ENCODE assay signal across 16 cellular contexts in the genomic region with DNA sequence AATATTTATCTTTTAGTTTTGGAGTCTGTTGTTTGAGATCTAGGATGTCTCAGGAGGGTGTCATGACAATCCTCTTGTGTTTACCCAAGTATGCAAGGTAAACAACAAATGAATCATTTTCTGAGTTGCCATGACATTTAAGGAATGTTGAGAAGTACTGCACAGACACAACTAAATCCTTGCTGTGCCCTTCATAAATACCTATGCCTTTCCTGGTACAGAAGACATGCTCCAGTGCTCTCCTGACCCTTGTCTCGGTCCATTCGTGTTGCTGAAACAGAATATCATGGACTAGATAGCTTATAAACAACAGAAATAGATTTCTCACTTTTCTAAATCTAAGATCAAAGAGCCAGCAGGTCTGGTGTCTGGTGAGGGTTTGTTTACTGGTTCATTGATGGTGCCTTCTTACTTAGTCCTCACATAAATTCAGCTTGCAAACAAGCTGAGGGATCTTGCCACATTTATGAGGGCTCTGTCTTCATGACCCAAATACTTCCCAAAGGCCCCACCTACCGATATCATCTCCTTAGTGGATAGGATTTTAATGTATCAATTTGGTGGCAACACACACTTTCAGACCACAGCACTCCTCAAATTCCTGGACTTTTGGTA.
DNase-seq lines count a peak whose midpoint lies in the region; ATAC-seq and TF ChIP-seq lines count a peak whose summit lies in the region.
"Had no signal": no experiment of that assay in that cellular context is flagged by ENCODE, and none has a peak within 500 bp of the region (broad histone marks: within the 10 kb centered on the region; RNA-seq: fewer than 3 reads in every experiment).

No MANE protein-coding gene starts in this region.

- H3K9me3 ChIP-seq in ovary: no peaks in the 10 kb centered on the region
- H3K9me3 ChIP-seq: gastrocnemius medialis, thyroid gland had no signal

- H3K4me3 ChIP-seq in kidney epithelial cell (ENCODE audit: low read depth, low read length): no peak overlapping the region
- no peak overlapping the region for H3K4me3 ChIP-seq in ovary
- no peak overlapping the region for H3K4me3 ChIP-seq in brain microvascular endothelial cell (ENCODE audit: low read depth, low read length)
- H3K4me3 ChIP-seq: gastrocnemius medialis, thyroid gland had no signal

- no peak for ATAC-seq in GM19023 (IDR thresholded peaks at IDR 0.05; ENCODE audit: unreplicated experiment)
- ATAC-seq: CD8-positive, alpha-beta T cell; gastrocnemius medialis; stimulated activated effector memory CD8-positive, alpha-beta T cell treated with anti-CD3 and anti-CD28 coated beads, Interleukin-12 subunit alpha, Interleukin-12 subunit beta, amount 100 ng/mL, for 72 hours had no signal

- TF ChIP-seq CTCF in kidney epithelial cell (IDR thresholded peaks at IDR 0.05; ENCODE audit: insufficient read depth, low read length, poor library complexity, severe bottlenecking): no peak
- TF ChIP-seq CTCF in ovary (IDR thresholded peaks at IDR 0.05): no peak
- TF ChIP-seq CTCF in brain microvascular endothelial cell (IDR thresholded peaks at IDR 0.05; ENCODE audit: low read depth, low read length, missing control alignments): no peak

- H3K27me3 ChIP-seq in kidney epithelial cell (ENCODE audit: control insufficient read depth, insufficient read depth, low read length) (no peaks in the 10 kb centered on the region), ovary (no peaks in the 10 kb centered on the region), brain microvascular endothelial cell (replicated peaks) (no peaks in the 10 kb centered on the region)
- H3K27me3 ChIP-seq: gastrocnemius medialis, thyroid gland had no signal

- DNase-seq in ACHN (peak; percentile 34), HT-29 (ENCODE audit: low spot score) (peak; percentile 18), amniotic epithelial cell (ENCODE audit: low read depth) (peak; percentile 46), kidney epithelial cell (ENCODE audit: low read depth) (peak; percentile 57), ovary (no peak), GDM1 (lab: John Stamatoyannopoulos, UW) (no peak), brain microvascular endothelial cell (no peak)
- DNase-seq: activated T-cell treated with anti-CD3 and anti-CD28 coated beads, Interleukin-2, amount 50 U/mL, for 1 hour; CD8-positive, alpha-beta T cell; gastrocnemius medialis; NCI-H146; NCI-H446 treated with DMSO at 0.1 percent for 48 hours; nucleus accumbens; thyroid gland had no signal

- TF ChIP-seq EP300 in ovary (IDR thresholded peaks at IDR 0.05): no peak

- H3K4me1 ChIP-seq in ovary (ENCODE audit: insufficient read depth): no peaks in the 10 kb centered on the region
- H3K4me1 ChIP-seq: gastrocnemius medialis had no signal

- intact Hi-C loops in ovary (cut with DNase I): no loop called here

- no peak overlapping the region for H3K27ac ChIP-seq in ovary
- H3K27ac ChIP-seq in brain microvascular endothelial cell: no peak overlapping the region
- H3K27ac ChIP-seq: gastrocnemius medialis, thyroid gland had no signal

- in situ Hi-C loops in ACHN (cut with HindIII; ENCODE audit: low pct_ligation_motif_present, low pct_unique_long_range_greater_than_20kb, low sequenced_read_pairs): no loop called here
- in situ Hi-C loops in brain microvascular endothelial cell (cut with HindIII; ENCODE audit: low pct_ligation_motif_present, low sequenced_read_pairs): no loop called here

- H3K36me3 ChIP-seq in kidney epithelial cell (ENCODE audit: control insufficient read depth, insufficient read depth, low read length): no peaks in the 10 kb centered on the region
- no peaks in the 10 kb centered on the region for H3K36me3 ChIP-seq in ovary
- H3K36me3 ChIP-seq in brain microvascular endothelial cell (replicated peaks): no peaks in the 10 kb centered on the region
- H3K36me3 ChIP-seq: gastrocnemius medialis, thyroid gland had no signal

- no peak for TF ChIP-seq POLR2A in ovary (IDR thresholded peaks at IDR 0.05)

- 80 to 81% (median 81%) methylated on average over 3 of the region's 3 CpGs for WGBS in ovary, 3 donors

Comparison
In these comparisons a context has a peak if more than half of its experiments do, and no peak if none do; other contexts are left out.
1. DNase-seq: peak in ACHN (single experiment), HT-29 (single experiment), amniotic epithelial cell (single experiment) and kidney epithelial cell (single experiment); none in ovary (0 of 5), GDM1 (single experiment) and brain microvascular endothelial cell (single experiment).